ENCODE assay signal across 8 cellular contexts in the genomic region with DNA sequence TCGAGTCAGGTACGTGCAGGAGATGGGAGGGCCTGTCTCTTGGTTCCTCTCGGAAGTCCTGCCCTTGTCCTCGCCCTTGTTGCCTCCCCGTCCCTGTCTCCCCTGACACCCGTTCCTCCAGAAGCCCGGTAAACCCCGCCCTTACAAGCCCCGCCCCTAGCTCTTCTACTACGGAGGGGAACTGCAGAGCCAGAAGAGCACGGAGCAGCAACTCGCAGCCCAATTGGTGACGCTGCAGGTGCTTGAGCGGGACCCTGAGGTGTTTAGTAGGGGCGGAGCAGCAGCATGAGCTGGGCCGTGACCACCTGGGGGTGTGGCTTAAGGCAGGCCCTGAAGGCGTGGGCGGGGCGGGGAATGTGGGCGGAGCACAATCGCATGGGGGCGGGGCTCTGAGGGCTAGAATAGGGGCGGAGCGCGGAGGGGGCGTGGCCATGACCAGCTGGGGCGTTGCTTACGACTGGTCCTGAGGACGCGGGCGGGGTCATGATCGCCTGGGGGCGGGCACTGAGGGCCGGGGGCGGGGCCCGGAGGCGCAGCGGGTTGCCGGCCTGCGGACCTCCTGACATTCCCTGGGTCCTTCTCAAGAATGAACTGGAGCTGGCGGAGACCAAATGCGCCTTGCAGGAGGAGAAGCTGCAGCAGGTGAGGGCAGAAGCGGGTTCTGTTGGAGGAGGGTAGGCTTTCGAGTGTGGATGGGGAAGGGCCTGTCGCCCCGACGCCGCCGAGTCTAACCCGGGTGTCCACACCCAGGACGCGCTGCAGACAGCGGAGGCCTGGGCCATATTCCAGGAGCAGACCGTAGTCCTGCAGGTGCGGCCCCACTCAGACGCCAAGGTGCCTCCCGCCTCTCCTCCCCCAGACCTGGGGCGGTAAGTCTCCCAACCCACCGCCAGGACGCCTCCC. TPM values are rescaled to one million over a fixed set of nuclear protein-coding genes. Genes with fewer than 3 reads are reported as not detected.
DNase-seq lines count a peak whose midpoint lies in the region; FAIRE-seq and TF ChIP-seq lines count a peak whose summit lies in the region.
"Not testable (repeated sequence)": the region's sequence is repeated elsewhere in the genome, so short reads cannot be mapped to it uniquely, and the experiment has no call there.

No MANE protein-coding gene starts in this region.

- not testable (repeated sequence) for TF ChIP-seq CTCF in GM12875 (IDR thresholded peaks at IDR 0.05; ENCODE audit: borderline replicate concordance, insufficient read depth, low read depth, low read length); HFFc6 (IDR thresholded peaks at IDR 0.05); bronchial epithelial cell (IDR thresholded peaks at IDR 0.05; ENCODE audit: insufficient read depth, low read length, severe bottlenecking)

- H3K9ac ChIP-seq in rectal smooth muscle tissue (ENCODE audit: low read length): not testable (repeated sequence)

- not testable (repeated sequence) for FAIRE-seq in bronchial epithelial cell (lab: Jason Lieb, UNC)

- H3K27me3 Mint-ChIP-seq in HFFc6 (ENCODE audit: insufficient read depth); IgD-negative memory B cell: not testable (repeated sequence)

- H3K27ac ChIP-seq in iPS DF 6.9 (ENCODE audit: low read length); rectal smooth muscle tissue (ENCODE audit: low read depth, low read length): not testable (repeated sequence)

- not testable (repeated sequence) for H3K4me1 Mint-ChIP-seq in HFFc6 (ENCODE audit: low read depth); IgD-negative memory B cell

- H3K27me3 ChIP-seq in bronchial epithelial cell (ENCODE audit: control insufficient read depth, insufficient read depth, low read length); iPS DF 6.9 (ENCODE audit: control insufficient read depth, insufficient read depth, low read length); rectal smooth muscle tissue (ENCODE audit: control insufficient read depth, insufficient read depth, low read length): not testable (repeated sequence)

- H3K36me3 Mint-ChIP-seq in HFFc6 (ENCODE audit: low read depth); IgD-negative memory B cell: not testable (repeated sequence)

- H3K4me3 Mint-ChIP-seq in HFFc6 (peak overlapping the region; percentile 85), IgD-negative memory B cell (peak overlapping the region; percentile 86 to 97 (median 92))

- H3K9me3 ChIP-seq in iPS DF 6.9 (ENCODE audit: control insufficient read depth, insufficient read depth, low read length): not testable (repeated sequence)

- no CpG with 5 or more reads among the region's 60 CpGs for WGBS in iPS DF 6.9 (ENCODE audit: insufficient coverage, insufficient read length)

- not testable (repeated sequence) for H3K36me3 ChIP-seq in bronchial epithelial cell (ENCODE audit: control insufficient read depth, insufficient read depth, low read length); iPS DF 6.9 (ENCODE audit: control insufficient read depth, insufficient read depth, low read length); rectal smooth muscle tissue (ENCODE audit: control insufficient read depth, insufficient read depth, low read length)

- H3K9me3 Mint-ChIP-seq in HFFc6, IgD-negative memory B cell: not testable (repeated sequence)

- not testable (repeated sequence) for H3K4me1 ChIP-seq in iPS DF 6.9 (ENCODE audit: control insufficient read depth, insufficient read depth, low read length); rectal smooth muscle tissue (ENCODE audit: control insufficient read depth, insufficient read depth, low read length)

- H3K27ac Mint-ChIP-seq in HFFc6 (peak overlapping the region; percentile 54; the same call in 1 of the 2 replicates), IgD-negative memory B cell (peak overlapping the region; percentile 74 to 98 (median 90))

- H3K4me3 ChIP-seq in GM12875 (ENCODE audit: low read depth, low read length) (peak overlapping the region; percentile 31), bronchial epithelial cell (ENCODE audit: low read depth, low read length) (peak overlapping the region; percentile 26), iPS DF 6.9 (ENCODE audit: low read length) (peak overlapping the region; percentile 46; the same call in 1 of the 2 replicates), rectal smooth muscle tissue (ENCODE audit: low read length) (peak overlapping the region; percentile 40)

- DNase-seq in HFFc6 (peak; percentile 83), bronchial epithelial cell (ENCODE audit: low read depth) (peak; percentile 84), iPS DF 6.9 (ENCODE audit: low read depth, low spot score) (peak; percentile 25), stromal cell of bone marrow (ENCODE audit: low read depth) (peak; percentile 16)
- peak; percentile 93 to 95 for DNase-seq in activated CD4-positive, alpha-beta T cell treated with anti-CD3 and anti-CD28 coated beads, Interleukin-2, amount 50 U/mL, for 48 hours

RNA-seq across cellular contexts. Expression of a gene that starts 1.3 kb away (rescaled TPM):
- total RNA-seq in HFFc6 (2021; fragmentation: NEBNext Ultra II Directional; extraction: Animal tissue kit (Norgen Biotek cat#: 25700)): 1 to 10 TPM in 2 of 6 experiments, under 1 TPM in 4; 0.38 to 1.6 (median 0.56) TPM
- 1.3 TPM for polyA plus RNA-seq in IgD-negative memory B cell
- total RNA-seq in bronchial epithelial cell: 1.3 TPM in 2 replicates

RNA-seq across cellular contexts. Expression of a gene that starts 51.3 kb away (rescaled TPM):
- 1 to 10 TPM; 2.0 to 2.2 (median 2.1) TPM for total RNA-seq in HFFc6 (2021; fragmentation: NEBNext Ultra II Directional; extraction: Animal tissue kit (Norgen Biotek cat#: 25700))
- polyA plus RNA-seq in IgD-negative memory B cell: 0.34 TPM
- 1.8 and 3.2 TPM in 2 replicates for total RNA-seq in bronchial epithelial cell

Comparison
In these comparisons a context has a peak if more than half of its experiments do, and no peak if none do; other contexts are left out.
1. DNase-seq: peak in every context shown above with its lines; median percentile 94 in activated CD4-positive, alpha-beta T cell treated with anti-CD3 and anti-CD28 coated beads, Interleukin-2, amount 50 U/mL, for 48 hours; 84 in bronchial epithelial cell; 83 in HFFc6; 25 in iPS DF 6.9; 16 in stromal cell of bone marrow.